8 cellular contexts compared by ENCODE assay signal in genomic region chr11:63682045-63682915, GRCh38. TPM values are rescaled to one million over a fixed set of nuclear protein-coding genes. Genes with fewer than 3 reads are reported as not detected.
A peak's percentile ranks its signal among the peaks of the same experiment; 100 is the strongest.
DNase-seq lines count a peak whose midpoint lies in the region; ATAC-seq and TF ChIP-seq lines count a peak whose summit lies in the region.

No MANE protein-coding gene starts in this region.

- ATAC-seq in HG03135 (IDR thresholded peaks at IDR 0.05; ENCODE audit: unreplicated experiment) (peak; percentile 28), PC-3 (peak; percentile 5; the same call in 1 of the 2 replicates), left lobe of liver (peak; percentile 1), GM21576 (IDR thresholded peaks at IDR 0.05; ENCODE audit: unreplicated experiment) (no peak)

- H3K4me2 ChIP-seq in PC-3 (ENCODE audit: low read length) = peak overlapping the region; percentile 86

- H3F3A ChIP-seq in PC-3 (ENCODE audit: low read length, unreplicated experiment) = no peaks in the 10 kb centered on the region

- TF ChIP-seq CTCF in PC-3 (conservative IDR thresholded peaks at IDR 0.05; ENCODE audit: low read depth, low read length) = peak; percentile 19; the same call in 1 of the 2 replicates

- CTCF ChIA-PET in PC-3 (lab: Charles Lee) = interaction anchor here (0.5 to 0.6 kb wide), 2 partner anchors 51 to 620 kb away, joined by 3 to 7 read pairs; no protein-coding TSS in a partner anchor

- peaks cover 57% of the 10 kb centered on the region for H3K79me2 ChIP-seq in PC-3 (ENCODE audit: low read length)

- H3K36me3 ChIP-seq in PC-3 (ENCODE audit: low read depth, low read length) = no peaks in the 10 kb centered on the region

- H3K4me1 ChIP-seq in PC-3 (ENCODE audit: insufficient read depth, low read length) = peaks cover 14% of the 10 kb centered on the region

- H4K20me1 ChIP-seq in PC-3 (ENCODE audit: low read length) = peaks cover 13% of the 10 kb centered on the region

- peak overlapping the region; percentile 49; the same call in 1 of the 2 replicates for H3K27ac ChIP-seq in PC-3 (ENCODE audit: low read length)

- intact Hi-C loops in PC-3 (cut with micrococcal nuclease) = loop anchor here (2.0 kb wide), 1 partner anchor 57 kb away; no protein-coding TSS in a partner anchor

- peak overlapping the region; percentile 77 for H3K9ac ChIP-seq in PC-3 (ENCODE audit: low read length)

- no peaks in the 10 kb centered on the region for H3K9me2 ChIP-seq in PC-3 (replicated peaks; ENCODE audit: low read length)

- POLR2A ChIA-PET in PC-3 (lab: Charles Lee; ENCODE audit: unreplicated experiment) = interaction anchor here (0.5 kb wide), 1 partner anchor 85 kb away, joined by 9 read pairs; no protein-coding TSS in a partner anchor

- DNase-seq in PC-3 (peak; percentile 44), cerebellar cortex (ENCODE audit: low spot score) (peak; percentile 68), left lobe of liver (ENCODE audit: low spot score) (no peak)
- peak; percentile 43 for DNase-seq in stimulated activated CD8-positive, alpha-beta memory T cell treated with anti-CD3 and anti-CD28 coated beads, Interleukin-4, amount 100 ng/mL, for 48 hours
- no peak for DNase-seq in central memory CD4-positive, alpha-beta T cell

- H3K9me3 ChIP-seq in PC-3 (ENCODE audit: low read length) = no peaks in the 10 kb centered on the region

- H3K27me3 ChIP-seq in PC-3 (ENCODE audit: low read length) = no peaks in the 10 kb centered on the region

- H3K4me3 ChIP-seq in GM08714 (ENCODE audit: low read length) (peak overlapping the region; percentile 82), PC-3 (ENCODE audit: low read length) (peak overlapping the region; percentile 85)

- TSS peak; percentile 58 for BruUV-seq in PC-3 (replicated peaks; lab: Mats Ljungman, UMichigan)

- peak overlapping the region; percentile 82 for H2AFZ ChIP-seq in PC-3 (ENCODE audit: low read length)

RNA-seq across cellular contexts. Expression of gene RTN3, which starts 1.0 kb away (rescaled TPM):
- total RNA-seq in PC-3 (2014; rRNA removed) = 100 and 133 TPM in 2 replicates
- 50.0 TPM for total RNA-seq in left lobe of liver

RNA-seq across cellular contexts. Expression of gene ATL3, which starts 11.1 kb away (rescaled TPM):
- total RNA-seq in PC-3 (2014; rRNA removed) (47.2 and 51.0 TPM in 2 replicates), left lobe of liver (29.8 TPM)

Comparison
In these comparisons a context has a peak if more than half of its experiments do, and no peak if none do; other contexts are left out.
1. DNase-seq: peak in PC-3 (single experiment), cerebellar cortex (single experiment) and stimulated activated CD8-positive, alpha-beta memory T cell treated with anti-CD3 and anti-CD28 coated beads, Interleukin-4, amount 100 ng/mL, for 48 hours (single experiment); none in left lobe of liver (single experiment) and central memory CD4-positive, alpha-beta T cell (single experiment).